Comparison of ENCODE assay signal across 1 cellular context in genomic region chr4:169024762-169025161, GRCh38.
TF ChIP-seq lines count a peak whose summit lies in the region.

No MANE protein-coding gene starts in this region.

TF ChIP-seq in HCT116, 20 proteins besides CTCF, POLR2A, EP300 and RAD21 (continued from another document):
- TF ChIP-seq REST (IDR thresholded peaks at IDR 0.05; ENCODE audit: low read depth), result no peak
- no peak for TF ChIP-seq CEBPB (IDR thresholded peaks at IDR 0.05; ENCODE audit: low read depth)
- TF ChIP-seq SIN3A (IDR thresholded peaks at IDR 0.05; ENCODE audit: low read depth), result no peak
